8 cellular contexts compared by ENCODE assay signal in genomic region chr1:41313661-41314131, GRCh38. TPM values are rescaled to one million over a fixed set of nuclear protein-coding genes. Genes with fewer than 3 reads are reported as not detected.
DNase-seq lines count a peak whose midpoint lies in the region; ATAC-seq, FAIRE-seq and TF ChIP-seq lines count a peak whose summit lies in the region.

No MANE protein-coding gene starts in this region.

- H3K27ac Mint-ChIP-seq in CD14-positive monocyte, result no peak overlapping the region
- no peak overlapping the region for H3K27ac Mint-ChIP-seq in activated CD8-positive, alpha-beta memory T cell treated with anti-CD3 and anti-CD28 coated beads, Interleukin-2, amount 10 ng/mL, durations not matched to agents 7 days and 5 days

- CTCF ChIA-PET in HCT116 (lab: Charles Lee), result interaction anchor here (0.9 to 2.5 kb wide), 7 partner anchors 9 to 119 kb away, joined by 3 to 12 read pairs (median 5); no protein-coding TSS in a partner anchor
- CTCF ChIA-PET in activated CD8-positive, alpha-beta memory T cell treated with anti-CD3 and anti-CD28 coated beads, Interleukin-2, amount 10 ng/mL, durations not matched to agents 7 days and 5 days (lab: Charles Lee), result interaction anchor here (0.7 to 1.6 kb wide), 6 partner anchors 9 to 104 kb away, joined by 3 to 7 read pairs (median 4); no protein-coding TSS in a partner anchor

- RAD21 ChIA-PET in HCT116 (lab: Charles Lee; ENCODE audit: low non-redundant PET in 1 of 2, low total read pairs in 2 of 2, uncharacterized antibody in 2 of 2, unreplicated experiment in 2 of 2), result no interaction called here

- TF ChIP-seq CTCF in CD14-positive monocyte (IDR thresholded peaks at IDR 0.05) (peak; percentile 84), HCT116 (IDR thresholded peaks at IDR 0.05 in 2 of 3, conservative IDR thresholded peaks at IDR 0.05 in 1 of 3; ENCODE audit: borderline replicate concordance in 1 of 3, insufficient read depth in 1 of 3, low read depth in 2 of 3, low read length in 2 of 3) (peak; percentile 69 to 79 (median 74); a peak in 5 of 6 replicates), keratinocyte (optimal IDR thresholded peaks at IDR 0.05 in 1 of 3, IDR thresholded peaks at IDR 0.05 in 1 of 3, conservative IDR thresholded peaks at IDR 0.05 in 1 of 3; ENCODE audit: extremely low read depth in 1 of 3, insufficient read depth in 2 of 3, low read length in 3 of 3) (peak; percentile 45 to 53 (median 45))

- intact Hi-C loops in CD14-positive monocyte (cut with micrococcal nuclease), result no loop called here
- intact Hi-C loops in HCT116 (cut with micrococcal nuclease), result no loop called here

- H2AFZ ChIP-seq in HCT116 (ENCODE audit: low read depth, low read length, poor library complexity, severe bottlenecking), result peak overlapping the region; percentile 72
- no peak overlapping the region for H2AFZ ChIP-seq in keratinocyte (ENCODE audit: control insufficient read depth, low read length)

- H3K79me2 ChIP-seq in HCT116 (ENCODE audit: insufficient read depth, low read length) (no peaks in the 10 kb centered on the region), keratinocyte (ENCODE audit: control insufficient read depth, insufficient read depth, low read length) (no peaks in the 10 kb centered on the region)

- H3K36me3 ChIP-seq in HCT116 (ENCODE audit: control insufficient read depth in 1 of 2, insufficient read depth in 2 of 2, low read length in 2 of 2), result no peaks in the 10 kb centered on the region
- H3K36me3 ChIP-seq in keratinocyte (ENCODE audit: control insufficient read depth in 2 of 2, extremely low read depth in 1 of 2, insufficient read depth in 2 of 2, low read length in 2 of 2), result no peaks in the 10 kb centered on the region

- no peaks in the 10 kb centered on the region for H3K36me3 Mint-ChIP-seq in CD14-positive monocyte
- H3K36me3 Mint-ChIP-seq in activated CD8-positive, alpha-beta memory T cell treated with anti-CD3 and anti-CD28 coated beads, Interleukin-2, amount 10 ng/mL, durations not matched to agents 7 days and 5 days, result no peaks in the 10 kb centered on the region

- H3K27me3 Mint-ChIP-seq in CD14-positive monocyte (ENCODE audit: low read depth in 3 of 3), result peaks cover 3 to 7% (median 4%) of the 10 kb centered on the region in 3 donors
- peaks cover 6% of the 10 kb centered on the region for H3K27me3 Mint-ChIP-seq in activated CD8-positive, alpha-beta memory T cell treated with anti-CD3 and anti-CD28 coated beads, Interleukin-2, amount 10 ng/mL, durations not matched to agents 7 days and 5 days

- BruUV-seq in HCT116 (replicated peaks; lab: Mats Ljungman, UMichigan), result no TSS peak

- dilution Hi-C loops in keratinocyte (cut with MboI; ENCODE audit: extremely low pct_ligation_motif_present, low sequenced_read_pairs), result no loop called here

- H3K4me1 ChIP-seq in HCT116 (ENCODE audit: control insufficient read depth in 1 of 2, insufficient read depth in 2 of 2, low read length in 2 of 2), result peaks cover 0 to 8% of the 10 kb centered on the region in 2 experiments; a peak in 2 of 4 replicates
- peaks cover 4% of the 10 kb centered on the region for H3K4me1 ChIP-seq in keratinocyte (ENCODE audit: control insufficient read depth, extremely low read depth, insufficient read depth, low read length)

- POLR2A ChIA-PET in HCT116 (lab: Charles Lee), result no interaction called here

- H3K27me3 ChIP-seq in HCT116 (ENCODE audit: insufficient read depth, low read length), result no peaks in the 10 kb centered on the region
- no peaks in the 10 kb centered on the region for H3K27me3 ChIP-seq in keratinocyte (ENCODE audit: control insufficient read depth, extremely low read depth, insufficient read depth, low read length)

- H4K20me1 ChIP-seq in HCT116 (ENCODE audit: insufficient read depth), result no peaks in the 10 kb centered on the region
- no peaks in the 10 kb centered on the region for H4K20me1 ChIP-seq in keratinocyte (ENCODE audit: control insufficient read depth, extremely low read depth, insufficient read depth, low read length)

- no peaks in the 10 kb centered on the region for H3K9me1 ChIP-seq in keratinocyte (ENCODE audit: control insufficient read depth, extremely low read depth, insufficient read depth, low read length)

- peak; percentile 87 for ATAC-seq in HCT116
- ATAC-seq in activated CD8-positive, alpha-beta memory T cell treated with anti-CD3 and anti-CD28 coated beads, Interleukin-2, amount 10 ng/mL, durations not matched to agents 7 days and 5 days, result no peak

- H3K4me3 ChIP-seq in HCT116 (replicated peaks in 1 of 2; ENCODE audit: low read depth in 1 of 2, low read length in 2 of 2) (no peak overlapping the region), keratinocyte (ENCODE audit: control insufficient read depth in 2 of 3, extremely low read depth in 1 of 3, insufficient read depth in 2 of 3, low read depth in 1 of 3, low read length in 3 of 3) (no peak overlapping the region)

- H3K4me2 ChIP-seq in HCT116 (ENCODE audit: low read length), result no peak overlapping the region
- no peak overlapping the region for H3K4me2 ChIP-seq in keratinocyte (ENCODE audit: control insufficient read depth, extremely low read depth, insufficient read depth, low read depth, low read length)

- TF ChIP-seq POLR2A in HCT116 (IDR thresholded peaks at IDR 0.05; ENCODE audit: borderline replicate concordance, extremely low read depth, insufficient read depth, insufficient read length), result no peak

- peaks cover 6% of the 10 kb centered on the region; the same call in 1 of the 2 replicates for H3K9me2 ChIP-seq in HCT116 (ENCODE audit: insufficient read depth)

- FAIRE-seq in keratinocyte (lab: Jason Lieb, UNC), result peak; percentile 72

- TF ChIP-seq RAD21 in HCT116 (IDR thresholded peaks at IDR 0.05; ENCODE audit: low read depth), result peak; percentile 57

- no peaks in the 10 kb centered on the region for H3K4me1 Mint-ChIP-seq in CD14-positive monocyte
- H3K4me1 Mint-ChIP-seq in activated CD8-positive, alpha-beta memory T cell treated with anti-CD3 and anti-CD28 coated beads, Interleukin-2, amount 10 ng/mL, durations not matched to agents 7 days and 5 days, result peaks cover 2% of the 10 kb centered on the region

- no peak overlapping the region for H3K4me3 Mint-ChIP-seq in CD14-positive monocyte
- no peak overlapping the region for H3K4me3 Mint-ChIP-seq in activated CD8-positive, alpha-beta memory T cell treated with anti-CD3 and anti-CD28 coated beads, Interleukin-2, amount 10 ng/mL, durations not matched to agents 7 days and 5 days

- peaks cover 3 to 4% (median 3%) of the 10 kb centered on the region in 7 donors for H3K9me3 Mint-ChIP-seq in CD14-positive monocyte
- H3K9me3 Mint-ChIP-seq in activated CD8-positive, alpha-beta memory T cell treated with anti-CD3 and anti-CD28 coated beads, Interleukin-2, amount 10 ng/mL, durations not matched to agents 7 days and 5 days (ENCODE audit: low read depth), result no peaks in the 10 kb centered on the region

- DNase-seq in CD14-positive monocyte (ENCODE audit: low spot score), result no peak
- peak; percentile 43 for DNase-seq in HCT116 (ENCODE audit: low read depth, low spot score)
- peak; percentile 44 for DNase-seq in activated CD8-positive, alpha-beta memory T cell treated with anti-CD3 and anti-CD28 coated beads, Interleukin-2, amount 10 ng/mL, durations not matched to agents 7 days and 5 days
- no peak for DNase-seq in keratinocyte (ENCODE audit: low read depth, low spot score)
- no peak for DNase-seq in stimulated activated naive CD4-positive, alpha-beta T cell treated with Interleukin-2 at 50 U/mL for 16 hours (lab: John Stamatoyannopoulos, UW)
- DNase-seq in D341Med (ENCODE audit: low spot score), result no peak
- DNase-seq in T1000 (lab: John Stamatoyannopoulos, UW), result no peak
- no peak for DNase-seq in DMS114 treated with DMSO at 0.1 percent for 48 hours (lab: John Stamatoyannopoulos, UW; ENCODE audit: unreplicated experiment)

- H3K27ac ChIP-seq in HCT116 (ENCODE audit: low read depth, low read length) (no peak overlapping the region), keratinocyte (ENCODE audit: control insufficient read depth, insufficient read depth, low read length) (no peak overlapping the region)

- H3K9ac ChIP-seq in HCT116 (ENCODE audit: low read length), result no peak overlapping the region
- H3K9ac ChIP-seq in keratinocyte (ENCODE audit: control insufficient read depth, extremely low read depth, insufficient read depth, low read length), result no peak overlapping the region

- H3K9me3 ChIP-seq in HCT116 (ENCODE audit: control insufficient read depth in 1 of 2, insufficient read depth in 1 of 2, low read depth in 1 of 2, low read length in 2 of 2) (no peaks in the 10 kb centered on the region), keratinocyte (ENCODE audit: control insufficient read depth, low read depth, low read length) (no peaks in the 10 kb centered on the region)

TF ChIP-seq in HCT116, 20 proteins besides CTCF, POLR2A, EP300 and RAD21:
- TF ChIP-seq ZFX (IDR thresholded peaks at IDR 0.05) (peak; percentile 70), FOSL1 (IDR thresholded peaks at IDR 0.05; ENCODE audit: low read depth) (no peak), CBX3 (IDR thresholded peaks at IDR 0.05; ENCODE audit: low read depth) (0 out of 2 replicates have a peak, but pooled peaks have one; percentile 21), EZH2 (IDR thresholded peaks at IDR 0.05) (no peak), SP1 (IDR thresholded peaks at IDR 0.05; ENCODE audit: low read depth) (no peak), MAX (IDR thresholded peaks at IDR 0.05) (peak; percentile 91)

RNA-seq across cellular contexts. Expression of gene FOXO6, which starts 47.5 kb away (rescaled TPM):
- polyA plus RNA-seq in CD14-positive monocyte (not detected), keratinocyte (not detected in 3 replicates)
- 7.0 TPM for total RNA-seq in HCT116 (2021; ENCODE audit: unreplicated experiment)
- 4.0 and 4.1 TPM in 2 replicates for polyA plus RNA-seq in HCT116 (2012)
- not detected for total RNA-seq in activated CD8-positive, alpha-beta memory T cell treated with anti-CD3 and anti-CD28 coated beads, Interleukin-2, amount 10 ng/mL, durations not matched to agents 7 days and 5 days
- not detected for polyA plus RNA-seq in keratinocyte (2011; ENCODE audit: low read depth)
- not detected in 2 replicates for polyA plus RNA-seq in keratinocyte (2011; cell fraction: cytosol; rRNA removed)
- not detected in 2 replicates for polyA plus RNA-seq in keratinocyte (2011; cell fraction: nucleus; rRNA removed)
- polyA plus RNA-seq in keratinocyte (2012; ENCODE audit: low replicate concordance), result 0.18 TPM in 1 of 2 replicates, not detected in the other
- not detected in 3 replicates for polyA minus RNA-seq in keratinocyte
- polyA minus RNA-seq in keratinocyte (2011; cell fraction: cytosol; rRNA and poly(A)+ RNA removed), result not detected
- not detected in 2 replicates for polyA minus RNA-seq in keratinocyte (2011; cell fraction: nucleus; rRNA and poly(A)+ RNA removed)

Comparison
In these comparisons a context has a peak if more than half of its experiments do, and no peak if none do; other contexts are left out.
1. DNase-seq: peak in HCT116 (single experiment) and activated CD8-positive, alpha-beta memory T cell treated with anti-CD3 and anti-CD28 coated beads, Interleukin-2, amount 10 ng/mL, durations not matched to agents 7 days and 5 days (single experiment); none in CD14-positive monocyte (single experiment), keratinocyte (single experiment), stimulated activated naive CD4-positive, alpha-beta T cell treated with Interleukin-2 at 50 U/mL for 16 hours (single experiment), D341Med (single experiment), T1000 (single experiment) and DMS114 treated with DMSO at 0.1 percent for 48 hours (single experiment).
2. Peak in every context shown above with its lines, with median percentiles within 50 percentile points of each other: CTCF ChIP-seq.